Comparison of ENCODE assay signal across 10 cellular contexts in the genomic region with DNA sequence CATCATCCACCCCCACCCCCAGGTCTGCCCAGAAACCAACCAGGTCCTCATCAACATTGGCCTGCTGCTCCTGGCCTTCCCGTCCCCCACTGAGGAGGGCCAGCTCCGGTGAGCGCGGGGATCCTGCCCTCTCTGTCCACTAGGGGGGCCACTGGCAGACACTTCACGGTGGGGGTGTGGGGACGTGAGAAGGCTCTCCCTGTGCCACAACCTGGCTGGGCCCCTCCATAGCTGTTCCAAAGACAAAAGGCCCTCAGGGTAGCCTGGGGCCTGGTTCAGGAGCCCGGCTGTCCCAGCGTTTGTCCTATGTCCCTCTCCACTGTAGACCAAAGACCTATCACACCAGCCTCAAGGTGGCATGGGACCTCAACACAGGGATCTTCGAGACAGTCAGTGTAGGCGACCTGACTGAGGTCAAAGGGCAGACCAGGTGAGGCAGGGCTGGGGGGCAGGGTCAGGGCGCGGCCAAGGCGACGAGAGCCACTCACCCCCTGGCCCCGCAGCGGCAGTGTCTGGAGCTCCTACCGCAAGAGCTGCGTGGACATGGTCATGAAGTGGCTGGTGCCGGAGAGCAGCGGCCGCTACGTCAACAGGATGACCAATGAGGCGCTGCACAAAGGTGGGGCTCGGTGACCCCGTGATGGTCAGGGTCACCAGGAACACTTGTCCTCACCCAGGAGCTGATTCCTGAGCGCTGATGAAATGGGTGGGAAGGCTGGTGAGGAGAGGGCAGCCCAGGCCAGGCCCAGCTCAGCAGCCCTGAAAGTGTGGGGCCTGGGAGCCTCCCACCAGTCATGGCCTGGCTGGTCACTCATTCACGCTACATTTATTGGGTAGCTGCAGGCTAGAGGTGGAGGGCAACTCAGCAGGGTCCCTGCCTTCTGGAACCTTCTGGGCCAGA. TPM values are rescaled to one million over a fixed set of nuclear protein-coding genes. Genes with fewer than 3 reads are reported as not detected.
A peak's percentile ranks its signal among the peaks of the same experiment; 100 is the strongest.
DNase-seq lines count a peak whose midpoint lies in the region; ATAC-seq and TF ChIP-seq lines count a peak whose summit lies in the region.
"Had no signal": no experiment of that assay in that cellular context is flagged by ENCODE, and none has a peak within 500 bp of the region (broad histone marks: within the 10 kb centered on the region; RNA-seq: fewer than 3 reads in every experiment).

No MANE protein-coding gene starts in this region.

- TF ChIP-seq EP300 in transverse colon (IDR thresholded peaks at IDR 0.05; ENCODE audit: low read depth), result no peak

- H3K4me1 Mint-ChIP-seq in activated T-helper 2 cell treated with anti-CD3 and anti-CD28 coated beads, Interferon-gamma antibody, Interleukin-2, Interleukin-4, amounts not matched to agents 10 μg/mL and 5 μg/mL and 100 μg/mL, durations not matched to agents 14 hours and 24 hours and 36 hours (ENCODE audit: low read depth), result no peaks in the 10 kb centered on the region

- H3K36me3 Mint-ChIP-seq in activated T-helper 2 cell treated with anti-CD3 and anti-CD28 coated beads, Interferon-gamma antibody, Interleukin-2, Interleukin-4, amounts not matched to agents 10 μg/mL and 5 μg/mL and 100 μg/mL, durations not matched to agents 14 hours and 24 hours and 36 hours (ENCODE audit: low read depth), result peaks cover 44% of the 10 kb centered on the region

- intact Hi-C loops in left ventricle myocardium inferior (cut with micrococcal nuclease), result no loop called here
- intact Hi-C loops in right cardiac atrium (cut with DNase I), result no loop called here
- intact Hi-C loops in transverse colon (cut with DNase I; ENCODE audit: low total_unique reads), result no loop called here
- intact Hi-C loops in activated T-helper 2 cell treated with anti-CD3 and anti-CD28 coated beads, Interferon-gamma antibody, Interleukin-2, Interleukin-4, amounts not matched to agents 10 μg/mL and 5 μg/mL and 100 μg/mL, durations not matched to agents 14 hours and 24 hours and 36 hours (cut with micrococcal nuclease), result no loop called here

- H3K9me3 ChIP-seq in cardiac muscle cell (ENCODE audit: low read depth), result no peaks in the 10 kb centered on the region
- no peaks in the 10 kb centered on the region for H3K9me3 ChIP-seq in left ventricle myocardium inferior (replicated peaks)
- no peaks in the 10 kb centered on the region for H3K9me3 ChIP-seq in right cardiac atrium (ENCODE audit: control insufficient read depth, low read length)
- H3K9me3 ChIP-seq in transverse colon, result no peaks in the 10 kb centered on the region
- H3K9me3 ChIP-seq: left lung had no signal

- DNase-seq in cardiac muscle cell (ENCODE audit: low read depth in 1 of 2, low spot score in 1 of 2) (no peak), left ventricle myocardium inferior (no peak), UCSD-AML1 (lab: John Stamatoyannopoulos, UW; ENCODE audit: unreplicated experiment) (peak; percentile 24), right cardiac atrium (peak in 2 of 3 donors; percentile 66 to 74), transverse colon (no peak), retina (no peak)
- DNase-seq in activated T-helper 2 cell treated with anti-CD3 and anti-CD28 coated beads, Interferon-gamma antibody, Interleukin-2, Interleukin-4, amounts not matched to agents 10 μg/mL and 5 μg/mL and 100 μg/mL, durations not matched to agents 14 hours and 24 hours and 36 hours (ENCODE audit: low spot score), result no peak

- H3K4me3 Mint-ChIP-seq in activated T-helper 2 cell treated with anti-CD3 and anti-CD28 coated beads, Interferon-gamma antibody, Interleukin-2, Interleukin-4, amounts not matched to agents 10 μg/mL and 5 μg/mL and 100 μg/mL, durations not matched to agents 14 hours and 24 hours and 36 hours (ENCODE audit: low read depth), result no peak overlapping the region
- H3K4me3 Mint-ChIP-seq: T-helper 1 cell treated with Interleukin-12 subunit alpha and Interleukin-12 subunit beta and Interleukin-4 antibody, amounts not matched to agents 30 μg/mL and 1 μg/mL, for 36 hours had no signal

- peaks cover 21% of the 10 kb centered on the region for H3K36me3 ChIP-seq in cardiac muscle cell
- peaks cover 95% of the 10 kb centered on the region for H3K36me3 ChIP-seq in left ventricle myocardium inferior
- peaks cover 0 to 29% (median 10%) of the 10 kb centered on the region in 4 donors for H3K36me3 ChIP-seq in transverse colon

- TF ChIP-seq POLR2A in transverse colon (IDR thresholded peaks at IDR 0.05), result no peak

- TF ChIP-seq CTCF in cardiac muscle cell (IDR thresholded peaks at IDR 0.05; ENCODE audit: low read depth, low read length) (peak; percentile 28), left ventricle myocardium inferior (IDR thresholded peaks at IDR 0.05; ENCODE audit: borderline replicate concordance) (no peak), transverse colon (IDR thresholded peaks at IDR 0.05) (peak in 3 of 5 experiments; percentile 12 to 22 (median 15))

- H3K9me3 Mint-ChIP-seq in activated T-helper 2 cell treated with anti-CD3 and anti-CD28 coated beads, Interferon-gamma antibody, Interleukin-2, Interleukin-4, amounts not matched to agents 10 μg/mL and 5 μg/mL and 100 μg/mL, durations not matched to agents 14 hours and 24 hours and 36 hours, result no peaks in the 10 kb centered on the region
- H3K9me3 Mint-ChIP-seq: T-helper 1 cell treated with Interleukin-12 subunit alpha and Interleukin-12 subunit beta and Interleukin-4 antibody, amounts not matched to agents 30 μg/mL and 1 μg/mL, for 36 hours had no signal

- H3K27ac ChIP-seq in cardiac muscle cell, result no peak overlapping the region
- H3K27ac ChIP-seq in left ventricle myocardium inferior (replicated peaks), result no peak overlapping the region
- H3K27ac ChIP-seq in right cardiac atrium (ENCODE audit: low read length), result no peak overlapping the region
- no peak overlapping the region for H3K27ac ChIP-seq in transverse colon
- H3K27ac ChIP-seq: left lung had no signal

- H3K27me3 ChIP-seq in cardiac muscle cell (peaks cover 16% of the 10 kb centered on the region), left ventricle myocardium inferior (ENCODE audit: low read depth) (no peaks in the 10 kb centered on the region), right cardiac atrium (ENCODE audit: control insufficient read depth, insufficient read depth) (no peaks in the 10 kb centered on the region), transverse colon (no peaks in the 10 kb centered on the region)
- H3K27me3 ChIP-seq: left lung had no signal

- in situ Hi-C loops in transverse colon (cut with MboI; ENCODE audit: low pct_ligation_motif_present in 1 of 4, low pct_unique_long_range_greater_than_20kb in 1 of 4, low sequenced_read_pairs in 3 of 4), result no loop called here

- no peak overlapping the region for H3K27ac Mint-ChIP-seq in activated T-helper 2 cell treated with anti-CD3 and anti-CD28 coated beads, Interferon-gamma antibody, Interleukin-2, Interleukin-4, amounts not matched to agents 10 μg/mL and 5 μg/mL and 100 μg/mL, durations not matched to agents 14 hours and 24 hours and 36 hours
- H3K27ac Mint-ChIP-seq: T-helper 1 cell treated with Interleukin-12 subunit alpha and Interleukin-12 subunit beta and Interleukin-4 antibody, amounts not matched to agents 30 μg/mL and 1 μg/mL, for 36 hours had no signal

- H3K27me3 Mint-ChIP-seq in activated T-helper 2 cell treated with anti-CD3 and anti-CD28 coated beads, Interferon-gamma antibody, Interleukin-2, Interleukin-4, amounts not matched to agents 10 μg/mL and 5 μg/mL and 100 μg/mL, durations not matched to agents 14 hours and 24 hours and 36 hours (ENCODE audit: low read depth), result no peaks in the 10 kb centered on the region

- H3K4me3 ChIP-seq in cardiac muscle cell (no peak overlapping the region), left ventricle myocardium inferior (no peak overlapping the region), right cardiac atrium (ENCODE audit: low read length) (no peak overlapping the region), transverse colon (no peak overlapping the region)
- H3K4me3 ChIP-seq: left lung had no signal

- H3K4me1 ChIP-seq in cardiac muscle cell (ENCODE audit: low read depth), result no peaks in the 10 kb centered on the region
- H3K4me1 ChIP-seq in left ventricle myocardium inferior, result peaks cover 26% of the 10 kb centered on the region
- no peaks in the 10 kb centered on the region for H3K4me1 ChIP-seq in right cardiac atrium (ENCODE audit: control insufficient read depth, insufficient read depth, low read length)
- H3K4me1 ChIP-seq in transverse colon, result no peaks in the 10 kb centered on the region
- H3K4me1 ChIP-seq: left lung had no signal

- WGBS in right cardiac atrium, result 87% methylated on average over 27 of the region's 27 CpGs
- 89 to 100% methylated on average over 1 to 27 of the region's 27 CpGs for WGBS in transverse colon (ENCODE audit: low coverage in 1 of 2), 2 donors

- ATAC-seq in right cardiac atrium (no peak), HG03442 (IDR thresholded peaks at IDR 0.05; ENCODE audit: unreplicated experiment) (no peak)
- ATAC-seq: left lung had no signal

RNA-seq across cellular contexts. Expression of a gene that starts 7.9 kb away (rescaled TPM):
- total RNA-seq in cardiac muscle cell (44.6 and 48.1 TPM in 2 replicates), left ventricle myocardium inferior (17.0 TPM), right cardiac atrium (10 to 100 TPM; 20.3 to 24.1 (median 21.1) TPM), transverse colon (10 to 100 TPM; 26.2 to 61.7 (median 35.8) TPM)
- polyA plus RNA-seq in cardiac muscle cell (33.3 and 34.0 TPM in 2 replicates), right cardiac atrium (21.5 TPM)
- total RNA-seq in activated T-helper 2 cell treated with anti-CD3 and anti-CD28 coated beads, Interferon-gamma antibody, Interleukin-2, Interleukin-4, amounts not matched to agents 10 μg/mL and 5 μg/mL and 100 μg/mL, durations not matched to agents 14 hours and 24 hours and 36 hours, result 60.6 and 64.0 TPM in 2 replicates

RNA-seq across cellular contexts. Expression of a gene that starts 22.0 kb away (rescaled TPM):
- total RNA-seq in cardiac muscle cell (0.24 and 0.67 TPM in 2 replicates), left ventricle myocardium inferior (1.9 TPM), right cardiac atrium (1 to 10 TPM; 1.4 to 3.2 (median 2.2) TPM), transverse colon (10 to 100 TPM in 1 of 4 donors, 1 to 10 TPM in 3; 3.0 to 15.3 (median 3.2) TPM)
- polyA plus RNA-seq in cardiac muscle cell (not detected in 2 replicates), right cardiac atrium (1.9 TPM)
- total RNA-seq in activated T-helper 2 cell treated with anti-CD3 and anti-CD28 coated beads, Interferon-gamma antibody, Interleukin-2, Interleukin-4, amounts not matched to agents 10 μg/mL and 5 μg/mL and 100 μg/mL, durations not matched to agents 14 hours and 24 hours and 36 hours, result 0.41 TPM in 1 of 2 replicates, not detected in the other

RNA-seq across cellular contexts. Expression of a gene that starts 45.9 kb away (rescaled TPM):
- 8.9 TPM in 2 replicates for total RNA-seq in cardiac muscle cell
- polyA plus RNA-seq in cardiac muscle cell, result 2.7 and 3.3 TPM in 2 replicates
- 15.2 TPM for total RNA-seq in left ventricle myocardium inferior
- 10 to 100 TPM; 10.9 to 15.6 (median 13.5) TPM for total RNA-seq in right cardiac atrium
- 7.0 TPM for polyA plus RNA-seq in right cardiac atrium
- total RNA-seq in transverse colon, result 1 to 10 TPM; 3.7 to 9.0 (median 8.1) TPM
- total RNA-seq in activated T-helper 2 cell treated with anti-CD3 and anti-CD28 coated beads, Interferon-gamma antibody, Interleukin-2, Interleukin-4, amounts not matched to agents 10 μg/mL and 5 μg/mL and 100 μg/mL, durations not matched to agents 14 hours and 24 hours and 36 hours, result 15.7 and 17.0 TPM in 2 replicates

RNA-seq across cellular contexts. Expression of a gene that starts 54.2 kb away (rescaled TPM):
- total RNA-seq in cardiac muscle cell, result 43.2 and 46.6 TPM in 2 replicates
- polyA plus RNA-seq in cardiac muscle cell, result 41.5 and 42.5 TPM in 2 replicates
- total RNA-seq in left ventricle myocardium inferior, result 20.1 TPM
- 10 to 100 TPM; 21.6 to 26.2 (median 22.3) TPM for total RNA-seq in right cardiac atrium
- polyA plus RNA-seq in right cardiac atrium, result 22.9 TPM
- 100 to 1,000 TPM; 113 to 294 (median 177) TPM for total RNA-seq in transverse colon
- total RNA-seq in activated T-helper 2 cell treated with anti-CD3 and anti-CD28 coated beads, Interferon-gamma antibody, Interleukin-2, Interleukin-4, amounts not matched to agents 10 μg/mL and 5 μg/mL and 100 μg/mL, durations not matched to agents 14 hours and 24 hours and 36 hours, result 36.9 and 41.5 TPM in 2 replicates

RNA-seq across cellular contexts. Expression of a gene that starts 54.3 kb away (rescaled TPM):
- 4.0 and 8.8 TPM in 2 replicates for total RNA-seq in cardiac muscle cell
- polyA plus RNA-seq in cardiac muscle cell, result 3.0 and 8.2 TPM in 2 replicates
- 0.82 TPM for total RNA-seq in left ventricle myocardium inferior
- total RNA-seq in right cardiac atrium, result 1 to 10 TPM in 1 of 4 donors, under 1 TPM in 3; 0.40 to 1.2 (median 0.80) TPM
- 0.48 TPM for polyA plus RNA-seq in right cardiac atrium
- total RNA-seq in transverse colon, result 100 to 1,000 TPM in 1 of 4 donors, 1 to 10 TPM in 3; 5.2 to 102 (median 6.7) TPM
- 14.9 and 15.3 TPM in 2 replicates for total RNA-seq in activated T-helper 2 cell treated with anti-CD3 and anti-CD28 coated beads, Interferon-gamma antibody, Interleukin-2, Interleukin-4, amounts not matched to agents 10 μg/mL and 5 μg/mL and 100 μg/mL, durations not matched to agents 14 hours and 24 hours and 36 hours

Comparison
In these comparisons a context has a peak if more than half of its experiments do, and no peak if none do; other contexts are left out.
1. DNase-seq: peak in UCSD-AML1 (single experiment) and right cardiac atrium (2 of 3); none in cardiac muscle cell (0 of 2), left ventricle myocardium inferior (single experiment), transverse colon (single experiment), retina (single experiment) and activated T-helper 2 cell treated with anti-CD3 and anti-CD28 coated beads, Interferon-gamma antibody, Interleukin-2, Interleukin-4, amounts not matched to agents 10 μg/mL and 5 μg/mL and 100 μg/mL, durations not matched to agents 14 hours and 24 hours and 36 hours (single experiment).